Comparison of ENCODE assay signal across 1 cellular context in genomic region chr2:36650434-36650833, GRCh38.
TF ChIP-seq lines count a peak whose summit lies in the region.

No MANE protein-coding gene starts in this region.

TF ChIP-seq in IMR-90, 13 proteins besides CTCF, POLR2A, EP300 and RAD21:
- TF ChIP-seq NFE2L2 (IDR thresholded peaks at IDR 0.05; ENCODE audit: low read depth, low read length) (no peak), SMC3 (IDR thresholded peaks at IDR 0.05; ENCODE audit: low read depth, low read length) (no peak), CEBPB (IDR thresholded peaks at IDR 0.05; ENCODE audit: low read depth, low read length) (no peak), RFX5 (IDR thresholded peaks at IDR 0.05; ENCODE audit: low read depth, low read length) (no peak), MAFK (IDR thresholded peaks at IDR 0.05; ENCODE audit: low read depth, low read length) (no peak)
- TF ChIP-seq, protein P1, sequence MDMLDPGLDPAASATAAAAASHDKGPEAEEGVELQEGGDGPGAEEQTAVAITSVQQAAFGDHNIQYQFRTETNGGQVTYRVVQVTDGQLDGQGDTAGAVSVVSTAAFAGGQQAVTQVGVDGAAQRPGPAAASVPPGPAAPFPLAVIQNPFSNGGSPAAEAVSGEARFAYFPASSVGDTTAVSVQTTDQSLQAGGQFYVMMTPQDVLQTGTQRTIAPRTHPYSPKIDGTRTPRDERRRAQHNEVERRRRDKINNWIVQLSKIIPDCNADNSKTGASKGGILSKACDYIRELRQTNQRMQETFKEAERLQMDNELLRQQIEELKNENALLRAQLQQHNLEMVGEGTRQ (IDR thresholded peaks at IDR 0.05; ENCODE audit: low read depth, low read length) = no peak
- TF ChIP-seq, protein P2, sequence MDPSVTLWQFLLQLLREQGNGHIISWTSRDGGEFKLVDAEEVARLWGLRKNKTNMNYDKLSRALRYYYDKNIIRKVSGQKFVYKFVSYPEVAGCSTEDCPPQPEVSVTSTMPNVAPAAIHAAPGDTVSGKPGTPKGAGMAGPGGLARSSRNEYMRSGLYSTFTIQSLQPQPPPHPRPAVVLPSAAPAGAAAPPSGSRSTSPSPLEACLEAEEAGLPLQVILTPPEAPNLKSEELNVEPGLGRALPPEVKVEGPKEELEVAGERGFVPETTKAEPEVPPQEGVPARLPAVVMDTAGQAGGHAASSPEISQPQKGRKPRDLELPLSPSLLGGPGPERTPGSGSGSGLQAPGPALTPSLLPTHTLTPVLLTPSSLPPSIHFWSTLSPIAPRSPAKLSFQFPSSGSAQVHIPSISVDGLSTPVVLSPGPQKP (IDR thresholded peaks at IDR 0.05; ENCODE audit: borderline replicate concordance, low read depth, low read length) = no peak
